12 cellular contexts compared by ENCODE assay signal in genomic region chr17:10036511-10037061, GRCh38.
DNase-seq lines count a peak whose midpoint lies in the region; ATAC-seq and TF ChIP-seq lines count a peak whose summit lies in the region.
"Had no signal": no experiment of that assay in that cellular context is flagged by ENCODE, and none has a peak within 500 bp of the region (broad histone marks: within the 10 kb centered on the region; RNA-seq: fewer than 3 reads in every experiment).

No MANE protein-coding gene starts in this region.

- H3K4me3 ChIP-seq in Peyer's patch: no peak overlapping the region
- no peak overlapping the region for H3K4me3 ChIP-seq in mucosa of stomach (ENCODE audit: low read length)
- H3K4me3 ChIP-seq in suprapubic skin: peak overlapping the region; percentile 38
- no peak overlapping the region for H3K4me3 ChIP-seq in PC-9

- H3K27ac Mint-ChIP-seq in stimulated activated memory B cell treated with anti-CD40 and anti-IgM and Interleukin-4, amounts not matched to agents 10 μg/mL and 1 μg/mL and 100 μg/mL, for 72 hours: no peak overlapping the region
- H3K27ac Mint-ChIP-seq: activated naive CD4-positive, alpha-beta T cell treated with anti-CD3 and anti-CD28 coated beads for 36 hours had no signal

- H3K27me3 Mint-ChIP-seq in stimulated activated memory B cell treated with anti-CD40 and anti-IgM and Interleukin-4, amounts not matched to agents 10 μg/mL and 1 μg/mL and 100 μg/mL, for 72 hours: peaks cover 33% of the 10 kb centered on the region

- no peaks in the 10 kb centered on the region for H3K9me3 Mint-ChIP-seq in stimulated activated memory B cell treated with anti-CD40 and anti-IgM and Interleukin-4, amounts not matched to agents 10 μg/mL and 1 μg/mL and 100 μg/mL, for 72 hours
- H3K9me3 Mint-ChIP-seq: activated naive CD4-positive, alpha-beta T cell treated with anti-CD3 and anti-CD28 coated beads for 36 hours had no signal

- 64% methylated on average over 11 of the region's 11 CpGs for WGBS in suprapubic skin

- no peak overlapping the region for H2AFZ ChIP-seq in PC-9

- CTCF ChIA-PET in PC-9 (lab: Charles Lee): no interaction called here

- H3K4me1 Mint-ChIP-seq in stimulated activated memory B cell treated with anti-CD40 and anti-IgM and Interleukin-4, amounts not matched to agents 10 μg/mL and 1 μg/mL and 100 μg/mL, for 72 hours: peaks cover 20% of the 10 kb centered on the region

- H3K36me3 Mint-ChIP-seq in stimulated activated memory B cell treated with anti-CD40 and anti-IgM and Interleukin-4, amounts not matched to agents 10 μg/mL and 1 μg/mL and 100 μg/mL, for 72 hours: no peaks in the 10 kb centered on the region

- H3K27ac ChIP-seq in Peyer's patch: peak overlapping the region in 3 of 4 donors; percentile 54 to 72 (median 65)
- H3K27ac ChIP-seq in suprapubic skin: peak overlapping the region; percentile 78
- H3K27ac ChIP-seq in PC-9: no peak overlapping the region

- H3K4me1 ChIP-seq in Peyer's patch: no peaks in the 10 kb centered on the region
- H3K4me1 ChIP-seq in mucosa of stomach (ENCODE audit: control insufficient read depth, insufficient read depth, low read length): peaks cover 8% of the 10 kb centered on the region
- peaks cover 47% of the 10 kb centered on the region for H3K4me1 ChIP-seq in suprapubic skin
- no peaks in the 10 kb centered on the region for H3K4me1 ChIP-seq in PC-9 (replicated peaks; ENCODE audit: insufficient read depth)

- POLR2A ChIA-PET in PC-9 (lab: Charles Lee; ENCODE audit: unreplicated experiment): no interaction called here

- H3K79me2 ChIP-seq in PC-9 (ENCODE audit: low read depth): no peaks in the 10 kb centered on the region

- no peak overlapping the region for H3K4me3 Mint-ChIP-seq in stimulated activated memory B cell treated with anti-CD40 and anti-IgM and Interleukin-4, amounts not matched to agents 10 μg/mL and 1 μg/mL and 100 μg/mL, for 72 hours
- H3K4me3 Mint-ChIP-seq: activated naive CD4-positive, alpha-beta T cell treated with anti-CD3 and anti-CD28 coated beads for 36 hours had no signal

- TF ChIP-seq POLR2A in Peyer's patch (IDR thresholded peaks at IDR 0.05): no peak
- no peak for TF ChIP-seq POLR2A in suprapubic skin (IDR thresholded peaks at IDR 0.05)

- TF ChIP-seq CTCF in Peyer's patch (IDR thresholded peaks at IDR 0.05) (no peak), suprapubic skin (IDR thresholded peaks at IDR 0.05) (no peak), PC-9 (conservative IDR thresholded peaks at IDR 0.05) (no peak)

- intact Hi-C loops in PC-9 (cut with micrococcal nuclease; ENCODE audit: unreplicated experiment): no loop called here

- TF ChIP-seq EP300 in suprapubic skin (IDR thresholded peaks at IDR 0.05): no peak

- H4K20me1 ChIP-seq in PC-9 (ENCODE audit: insufficient read depth): no peaks in the 10 kb centered on the region

- BruUV-seq in PC-9 (replicated peaks; lab: Mats Ljungman, UMichigan): no TSS peak

- H3K36me3 ChIP-seq in Peyer's patch (no peaks in the 10 kb centered on the region), mucosa of stomach (ENCODE audit: control insufficient read depth, insufficient read depth, low read length) (no peaks in the 10 kb centered on the region), suprapubic skin (no peaks in the 10 kb centered on the region), PC-9 (ENCODE audit: low read depth) (no peaks in the 10 kb centered on the region)

- no peaks in the 10 kb centered on the region for H3F3A ChIP-seq in PC-9 (ENCODE audit: insufficient read depth, low read depth)

- peak overlapping the region; percentile 22 for H3K9ac ChIP-seq in mucosa of stomach (ENCODE audit: low read length)

- ATAC-seq in stimulated activated naive CD8-positive, alpha-beta T cell treated with anti-CD3 and anti-CD28 coated beads, Interleukin-15, Interleukin-2, amounts not matched to agents 100 U/mL and 50 U/mL, for 24 hours: no peak
- no peak for ATAC-seq in stimulated activated memory B cell treated with anti-CD40 and anti-IgM and Interleukin-4, amounts not matched to agents 10 μg/mL and 1 μg/mL and 100 μg/mL, for 72 hours

- H3K9me3 ChIP-seq in Peyer's patch: no peaks in the 10 kb centered on the region
- no peaks in the 10 kb centered on the region for H3K9me3 ChIP-seq in mucosa of stomach (ENCODE audit: control insufficient read depth, low read length)
- no peaks in the 10 kb centered on the region for H3K9me3 ChIP-seq in suprapubic skin
- no peaks in the 10 kb centered on the region for H3K9me3 ChIP-seq in PC-9 (ENCODE audit: insufficient read depth, low read depth)

- no peak overlapping the region for H3K4me2 ChIP-seq in PC-9

- no peak for DNase-seq in Peyer's patch
- peak; percentile 98 for DNase-seq in globus pallidus (ENCODE audit: low spot score)
- DNase-seq in suprapubic skin (ENCODE audit: low spot score in 2 of 2): peak in 1 of 2 donors; percentile 79
- DNase-seq in stimulated activated naive CD8-positive, alpha-beta T cell treated with anti-CD3 and anti-CD28 coated beads, Interleukin-15, Interleukin-2, amounts not matched to agents 100 U/mL and 50 U/mL, for 24 hours: no peak
- no peak for DNase-seq in DMS53 treated with DMSO at 0.1 percent for 48 hours (lab: John Stamatoyannopoulos, UW; ENCODE audit: unreplicated experiment)
- no peak for DNase-seq in PC-9
- DNase-seq: activated CD4-positive, alpha-beta T cell treated with anti-CD3 and anti-CD28 coated beads for 1 hour; activated naive CD4-positive, alpha-beta T cell treated with anti-CD3 and anti-CD28 coated beads for 36 hours; mesendoderm; NCI-H2171 had no signal

- H3K27me3 ChIP-seq in Peyer's patch: no peaks in the 10 kb centered on the region
- H3K27me3 ChIP-seq in mucosa of stomach (ENCODE audit: control insufficient read depth, insufficient read depth, low read length): no peaks in the 10 kb centered on the region
- no peaks in the 10 kb centered on the region for H3K27me3 ChIP-seq in suprapubic skin
- peaks cover 93% of the 10 kb centered on the region for H3K27me3 ChIP-seq in PC-9 (ENCODE audit: insufficient read depth, low read depth)

- no peaks in the 10 kb centered on the region for H3K9me2 ChIP-seq in PC-9 (ENCODE audit: insufficient read depth)
